8 cellular contexts compared by ENCODE assay signal in genomic region chr14:73269729-73270651, GRCh38. TPM values are rescaled to one million over a fixed set of nuclear protein-coding genes. Genes with fewer than 3 reads are reported as not detected.
DNase-seq lines count a peak whose midpoint lies in the region; ATAC-seq and TF ChIP-seq lines count a peak whose summit lies in the region.

No MANE protein-coding gene starts in this region.

- peaks cover 14% of the 10 kb centered on the region for H3K4me1 Mint-ChIP-seq in nephron

- peak overlapping the region; percentile 27; the same call in 1 of the 2 replicates for H3K9ac ChIP-seq in OCI-LY3 (ENCODE audit: low read length)

- H3K9me3 ChIP-seq in DOHH2 (ENCODE audit: control insufficient read depth, insufficient read depth, low read length) (no peaks in the 10 kb centered on the region), OCI-LY3 (ENCODE audit: insufficient read depth, low read length) (no peaks in the 10 kb centered on the region)

- no peaks in the 10 kb centered on the region for H3K9me2 ChIP-seq in DOHH2 (replicated peaks; ENCODE audit: control insufficient read depth, low read length)

- no peaks in the 10 kb centered on the region for H3K9me3 Mint-ChIP-seq in nephron

- DNase-seq in DMS 273 treated with DMSO at 0.1 percent for 48 hours (lab: John Stamatoyannopoulos, UW), result no peak
- DNase-seq in HT-29 (ENCODE audit: low spot score), result no peak
- no peak for DNase-seq in ecto neural progenitor cell (ENCODE audit: low spot score)

- H3K4me2 ChIP-seq in DOHH2 (ENCODE audit: low read length) (peak overlapping the region; percentile 87), OCI-LY3 (ENCODE audit: low read length) (peak overlapping the region; percentile 62)

- peak overlapping the region in 2 of 3 experiments; percentile 18 to 26 for H3K27ac Mint-ChIP-seq in nephron

- peaks cover 15% of the 10 kb centered on the region for H3K36me3 ChIP-seq in DOHH2 (ENCODE audit: control insufficient read depth, low read length)
- H3K36me3 ChIP-seq in OCI-LY3 (replicated peaks; ENCODE audit: low read depth, low read length), result peaks cover 7% of the 10 kb centered on the region

- peaks cover 6% of the 10 kb centered on the region for H3K27me3 Mint-ChIP-seq in nephron (ENCODE audit: low read depth)

- 0 out of 2 replicates have a peak overlapping the region, but pooled peaks have one; percentile 15 for H2AFZ ChIP-seq in OCI-LY3 (ENCODE audit: low read depth, low read length)

- peak overlapping the region; percentile 70 for H3K4me3 ChIP-seq in DOHH2 (ENCODE audit: low read length)
- H3K4me3 ChIP-seq in OCI-LY3 (ENCODE audit: low read length), result peak overlapping the region; percentile 64

- no peak overlapping the region for H3K27ac ChIP-seq in DOHH2 (ENCODE audit: low read depth, low read length)
- H3K27ac ChIP-seq in OCI-LY3 (ENCODE audit: low read length), result no peak overlapping the region

- H3K4me1 ChIP-seq in DOHH2 (ENCODE audit: control insufficient read depth, low read length) (peaks cover 32% of the 10 kb centered on the region), OCI-LY3 (ENCODE audit: low read length) (no peaks in the 10 kb centered on the region)

- H3K79me2 ChIP-seq in DOHH2 (ENCODE audit: control insufficient read depth, low read length) (no peaks in the 10 kb centered on the region), OCI-LY3 (ENCODE audit: low read length) (no peaks in the 10 kb centered on the region)

- no peaks in the 10 kb centered on the region for H4K20me1 ChIP-seq in DOHH2 (ENCODE audit: control insufficient read depth, insufficient read depth, low read depth, low read length)
- no peaks in the 10 kb centered on the region for H4K20me1 ChIP-seq in OCI-LY3 (ENCODE audit: insufficient read depth, low read length)

- no peaks in the 10 kb centered on the region for H3K27me3 ChIP-seq in DOHH2 (ENCODE audit: control insufficient read depth, low read length)
- H3K27me3 ChIP-seq in OCI-LY3 (ENCODE audit: low read depth, low read length), result no peaks in the 10 kb centered on the region

- H3K4me3 Mint-ChIP-seq in nephron, result peak overlapping the region; percentile 59 to 80 (median 60)

- 0 out of 2 replicates have a peak, but pooled peaks cover 11% of the 10 kb centered on the region for H3F3A ChIP-seq in DOHH2 (ENCODE audit: control insufficient read depth, insufficient read depth)

- no peak for TF ChIP-seq CTCF in DOHH2 (IDR thresholded peaks at IDR 0.05; ENCODE audit: low read depth, low read length, poor library complexity, severe bottlenecking)
- no peak for TF ChIP-seq CTCF in OCI-LY3 (IDR thresholded peaks at IDR 0.05; ENCODE audit: low read depth, low read length)
- no peak for TF ChIP-seq CTCF in nephron (IDR thresholded peaks at IDR 0.05; ENCODE audit: unreplicated experiment in 3 of 3)

- ATAC-seq in GM19463 (IDR thresholded peaks at IDR 0.05; ENCODE audit: unreplicated experiment), result peak; percentile 76
- peak; percentile 37 for ATAC-seq in esophagus mucosa

- H3K36me3 Mint-ChIP-seq in nephron (ENCODE audit: low read depth), result peaks cover 32% of the 10 kb centered on the region

RNA-seq across cellular contexts. Expression of gene PAPLN, which starts 32.7 kb away (rescaled TPM):
- total RNA-seq in esophagus mucosa, result 5.1 TPM
- total RNA-seq in HT-29 (2014; rRNA removed; shearing (Covaris generic)), result 0.13 and 0.25 TPM in 2 replicates
